In genomic region chr12:53298154-53298553, GRCh38 we compare ENCODE assay signal across 9 cellular contexts. TPM values are rescaled to one million over a fixed set of nuclear protein-coding genes. Genes with fewer than 3 reads are reported as not detected.
DNase-seq lines count a peak whose midpoint lies in the region; ATAC-seq and TF ChIP-seq lines count a peak whose summit lies in the region.
"Had no signal": no experiment of that assay in that cellular context is flagged by ENCODE, and none has a peak within 500 bp of the region (broad histone marks: within the 10 kb centered on the region; RNA-seq: fewer than 3 reads in every experiment).

No MANE protein-coding gene starts in this region.

- H3K4me1 Mint-ChIP-seq in activated T-cell treated with anti-CD3 and anti-CD28 coated beads, Interleukin-2, amount 50 U/mL, for 72 hours (ENCODE audit: low read depth) = peaks cover 80% of the 10 kb centered on the region
- peaks cover 15% of the 10 kb centered on the region for H3K4me1 Mint-ChIP-seq in glutamatergic neuron (ENCODE audit: low read depth, unreplicated experiment)

- peaks cover 14 to 65% (median 32%) of the 10 kb centered on the region in 4 donors for H3K4me1 ChIP-seq in transverse colon

- no peak for ATAC-seq in activated T-cell treated with anti-CD3 and anti-CD28 coated beads, Interleukin-2, amount 50 U/mL, for 72 hours (replicated peaks in 1 of 2)
- no peak for ATAC-seq in GM19397 (IDR thresholded peaks at IDR 0.05; ENCODE audit: unreplicated experiment)

- no peaks in the 10 kb centered on the region for H3K9me3 ChIP-seq in transverse colon

- DNase-seq in activated T-cell treated with anti-CD3 and anti-CD28 coated beads, Interleukin-2, amount 50 U/mL, for 72 hours = no peak
- DNase-seq in activated T-cell treated with anti-CD3 and anti-CD28 coated beads for 4 hours (no peak), glutamatergic neuron (no peak), transverse colon (no peak), T-helper 9 cell (no peak), NCI-H748 (lab: John Stamatoyannopoulos, UW; ENCODE audit: unreplicated experiment) (no peak)
- DNase-seq: midbrain had no signal

- peak overlapping the region; percentile 7 to 86 (median 78) for H3K27ac ChIP-seq in transverse colon

- peak overlapping the region in 1 of 2 donors; percentile 19 for H3K4me3 Mint-ChIP-seq in activated T-cell treated with anti-CD3 and anti-CD28 coated beads, Interleukin-2, amount 50 U/mL, for 72 hours
- H3K4me3 Mint-ChIP-seq in glutamatergic neuron (ENCODE audit: unreplicated experiment) = peak overlapping the region; percentile 50

- no peaks in the 10 kb centered on the region for H3K36me3 ChIP-seq in transverse colon

- TF ChIP-seq CTCF in WI38 (IDR thresholded peaks at IDR 0.05; ENCODE audit: low read depth, low read length) (no peak), glutamatergic neuron (IDR thresholded peaks at IDR 0.05; ENCODE audit: partially characterized antibody, unreplicated experiment) (no peak), transverse colon (IDR thresholded peaks at IDR 0.05) (no peak)

- H3K27me3 Mint-ChIP-seq in activated T-cell treated with anti-CD3 and anti-CD28 coated beads, Interleukin-2, amount 50 U/mL, for 72 hours (ENCODE audit: low read depth) = no peaks in the 10 kb centered on the region
- H3K27me3 Mint-ChIP-seq in glutamatergic neuron (ENCODE audit: unreplicated experiment) = peaks cover 6% of the 10 kb centered on the region

- peak overlapping the region; percentile 35 for H3K27ac Mint-ChIP-seq in activated T-cell treated with anti-CD3 and anti-CD28 coated beads, Interleukin-2, amount 50 U/mL, for 72 hours
- peak overlapping the region; percentile 39 for H3K27ac Mint-ChIP-seq in glutamatergic neuron (ENCODE audit: unreplicated experiment)

- peaks cover 20 to 35% of the 10 kb centered on the region in 2 donors for H3K36me3 Mint-ChIP-seq in activated T-cell treated with anti-CD3 and anti-CD28 coated beads, Interleukin-2, amount 50 U/mL, for 72 hours (ENCODE audit: insufficient read depth in 2 of 2)
- H3K36me3 Mint-ChIP-seq in glutamatergic neuron (ENCODE audit: unreplicated experiment) = no peaks in the 10 kb centered on the region

- TF ChIP-seq EP300 in transverse colon (IDR thresholded peaks at IDR 0.05; ENCODE audit: low read depth) = no peak

- no peak for TF ChIP-seq POLR2A in transverse colon (IDR thresholded peaks at IDR 0.05)

- intact Hi-C loops in transverse colon (cut with DNase I; ENCODE audit: low total_unique reads) = no loop called here

- 53 to 57% methylated on average over 5 of the region's 5 CpGs for WGBS in transverse colon (ENCODE audit: low coverage in 1 of 2), 2 donors

- no peaks in the 10 kb centered on the region for H3K9me3 Mint-ChIP-seq in activated T-cell treated with anti-CD3 and anti-CD28 coated beads, Interleukin-2, amount 50 U/mL, for 72 hours
- H3K9me3 Mint-ChIP-seq in glutamatergic neuron (ENCODE audit: unreplicated experiment) = peaks cover 4% of the 10 kb centered on the region

- in situ Hi-C loops in transverse colon (cut with MboI; ENCODE audit: low pct_ligation_motif_present in 1 of 4, low pct_unique_long_range_greater_than_20kb in 1 of 4, low sequenced_read_pairs in 3 of 4) = loop anchor here in 1 of 4 donors (25.0 kb wide), 1 partner anchor 236 kb away; the partner anchor contains the start of gene TNS2

- H3K4me3 ChIP-seq in WI38 (ENCODE audit: low read depth, low read length) (peak overlapping the region; percentile 39; the same call in 1 of the 2 replicates), transverse colon (no peak overlapping the region)

- no peaks in the 10 kb centered on the region for H3K27me3 ChIP-seq in transverse colon

RNA-seq across cellular contexts. Expression of gene MYG1, which starts 1.3 kb away (rescaled TPM):
- 10 to 100 TPM; 83.5 to 89.9 TPM for total RNA-seq in activated T-cell treated with anti-CD3 and anti-CD28 coated beads, Interleukin-2, amount 50 U/mL, for 72 hours
- total RNA-seq in glutamatergic neuron (ENCODE audit: unreplicated experiment) = 66.1 TPM
- total RNA-seq in transverse colon = 10 to 100 TPM; 12.7 to 37.0 (median 24.3) TPM

RNA-seq across cellular contexts. Expression of gene PFDN5, which starts 2.8 kb away (rescaled TPM):
- total RNA-seq in activated T-cell treated with anti-CD3 and anti-CD28 coated beads, Interleukin-2, amount 50 U/mL, for 72 hours = 100 to 1,000 TPM; 301 to 318 TPM
- total RNA-seq in glutamatergic neuron (ENCODE audit: unreplicated experiment) = 292 TPM
- total RNA-seq in transverse colon = 100 to 1,000 TPM; 244 to 451 (median 381) TPM

RNA-seq across cellular contexts. Expression of gene AAAS, which starts 23.3 kb away (rescaled TPM):
- total RNA-seq in activated T-cell treated with anti-CD3 and anti-CD28 coated beads, Interleukin-2, amount 50 U/mL, for 72 hours = 100 to 1,000 TPM in 1 of 2 donors, 10 to 100 TPM in 1; 99.0 to 118 TPM
- total RNA-seq in glutamatergic neuron (ENCODE audit: unreplicated experiment) = 57.5 TPM
- 10 to 100 TPM; 31.8 to 51.6 (median 39.9) TPM for total RNA-seq in transverse colon

RNA-seq across cellular contexts. Expression of gene ESPL1, which starts 30.1 kb away (rescaled TPM):
- 10 to 100 TPM; 71.9 to 75.5 TPM for total RNA-seq in activated T-cell treated with anti-CD3 and anti-CD28 coated beads, Interleukin-2, amount 50 U/mL, for 72 hours
- total RNA-seq in glutamatergic neuron (ENCODE audit: unreplicated experiment) (5.1 TPM), transverse colon (10 to 100 TPM in 3 of 4 donors, 1 to 10 TPM in 1; 6.5 to 31.8 (median 18.8) TPM)

RNA-seq across cellular contexts. Expression of gene SP7, which starts 38.0 kb away (rescaled TPM):
- not detected for total RNA-seq in activated T-cell treated with anti-CD3 and anti-CD28 coated beads, Interleukin-2, amount 50 U/mL, for 72 hours
- total RNA-seq in glutamatergic neuron (ENCODE audit: unreplicated experiment) (not detected), transverse colon (not detected)
